ENCODE assay signal across 8 cellular contexts in the genomic region with DNA sequence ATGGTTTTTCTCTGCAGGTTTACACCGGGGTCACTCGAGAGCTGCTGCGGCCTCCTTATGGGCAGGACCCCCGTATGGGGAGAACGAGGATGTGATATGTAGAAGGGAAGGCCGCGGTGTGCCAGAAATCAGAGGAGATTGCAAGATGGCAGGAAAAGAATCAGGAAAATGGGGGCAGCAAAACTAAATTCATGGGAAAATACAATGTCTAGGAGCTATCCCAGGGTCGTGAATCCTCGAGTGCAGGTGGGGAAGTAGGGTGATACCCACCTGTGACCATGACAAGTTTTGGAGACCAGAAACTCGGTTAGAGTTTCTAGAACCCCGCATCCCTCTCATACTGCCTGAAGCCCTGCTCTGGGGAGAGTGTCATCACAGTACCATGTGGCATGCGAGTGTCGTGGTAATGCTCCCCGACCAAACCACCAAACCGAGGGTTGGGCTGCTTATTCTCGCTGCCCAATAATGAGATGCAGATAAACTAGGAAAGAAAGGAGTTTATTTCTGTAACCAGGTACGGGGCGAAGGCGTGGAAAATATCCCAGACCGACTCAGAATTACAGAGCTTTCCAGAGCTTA.
DNase-seq lines count a peak whose midpoint lies in the region; TF ChIP-seq lines count a peak whose summit lies in the region.

No MANE protein-coding gene starts in this region.

- H3K4me1 ChIP-seq in KMS-11 (ENCODE audit: low read depth, poor library complexity, severe bottlenecking): no peaks in the 10 kb centered on the region

- peak overlapping the region; percentile 99 for H3K9ac ChIP-seq in KMS-11

- no peaks in the 10 kb centered on the region for H3K27me3 ChIP-seq in KMS-11 (ENCODE audit: insufficient read depth, low read depth)

- peak overlapping the region; percentile 84 for H3K4me2 ChIP-seq in KMS-11

- no peaks in the 10 kb centered on the region for H3K36me3 ChIP-seq in KMS-11 (ENCODE audit: insufficient read depth)

- peak overlapping the region; percentile 89 for H3K27ac ChIP-seq in KMS-11

- TF ChIP-seq CTCF in KMS-11 (conservative IDR thresholded peaks at IDR 0.05; ENCODE audit: low read depth, low read length): no peak
- TF ChIP-seq CTCF in fibroblast of mammary gland (conservative IDR thresholded peaks at IDR 0.05; ENCODE audit: control insufficient read depth, insufficient read depth, low read depth, low read length): no peak
- TF ChIP-seq CTCF in retinal pigment epithelial cell (conservative IDR thresholded peaks at IDR 0.05; ENCODE audit: low read depth, low read length): no peak

- peaks cover 13% of the 10 kb centered on the region; the same call in 1 of the 2 replicates for H3K79me2 ChIP-seq in KMS-11 (ENCODE audit: insufficient read depth, low read depth)

- peak overlapping the region; percentile 54 for H2AFZ ChIP-seq in KMS-11 (ENCODE audit: low read depth)

- DNase-seq in NCI-H82 (lab: John Stamatoyannopoulos, UW): peak; percentile 25
- no peak for DNase-seq in NCI-H82 treated with DMSO at 0.1 percent for 48 hours (lab: John Stamatoyannopoulos, UW; ENCODE audit: unreplicated experiment)
- peak; percentile 25 for DNase-seq in activated T-cell treated with anti-CD3 and anti-CD28 coated beads for 24 hours (ENCODE audit: low read depth)
- peak; percentile 25 for DNase-seq in fibroblast of mammary gland (ENCODE audit: low read depth)
- DNase-seq in retinal pigment epithelial cell (ENCODE audit: low read depth): no peak
- no peak for DNase-seq in GF-D8 (lab: John Stamatoyannopoulos, UW)
- DNase-seq in NCI-H128 (lab: John Stamatoyannopoulos, UW; ENCODE audit: unreplicated experiment): no peak

- H4K20me1 ChIP-seq in KMS-11 (ENCODE audit: insufficient read depth): no peaks in the 10 kb centered on the region

- H3K4me3 ChIP-seq in KMS-11 (IDR thresholded peaks at IDR 0.05; ENCODE audit: insufficient read depth, low read depth, low read length) (peak overlapping the region; percentile 76), fibroblast of mammary gland (ENCODE audit: control insufficient read depth, low read depth, low read length) (peak overlapping the region; percentile 83), retinal pigment epithelial cell (ENCODE audit: low read length) (peak overlapping the region; percentile 81)

Comparison
In these comparisons a context has a peak if more than half of its experiments do, and no peak if none do; other contexts are left out.
1. DNase-seq: peak in NCI-H82 (single experiment), activated T-cell treated with anti-CD3 and anti-CD28 coated beads for 24 hours (single experiment) and fibroblast of mammary gland (single experiment); none in NCI-H82 treated with DMSO at 0.1 percent for 48 hours (single experiment), retinal pigment epithelial cell (single experiment), GF-D8 (single experiment) and NCI-H128 (single experiment).
2. Peak in every context shown above with its lines, with median percentiles within 50 percentile points of each other: H3K4me3 ChIP-seq.